In genomic region chr1:112718691-112719418, GRCh38 we compare ENCODE assay signal across 8 cellular contexts. TPM values are rescaled to one million over a fixed set of nuclear protein-coding genes. Genes with fewer than 3 reads are reported as not detected.
A peak's percentile ranks its signal among the peaks of the same experiment; 100 is the strongest.
DNase-seq lines count a peak whose midpoint lies in the region; ATAC-seq and TF ChIP-seq lines count a peak whose summit lies in the region.

No MANE protein-coding gene starts in this region.

- H3F3A ChIP-seq in DOHH2 (ENCODE audit: control insufficient read depth, insufficient read depth): no peaks in the 10 kb centered on the region

- H3K9me3 ChIP-seq in DOHH2 (ENCODE audit: control insufficient read depth, insufficient read depth, low read length) (no peaks in the 10 kb centered on the region), SK-N-MC (ENCODE audit: low read depth, low read length) (no peaks in the 10 kb centered on the region), upper lobe of right lung (no peaks in the 10 kb centered on the region)

- H3K27me3 Mint-ChIP-seq in activated naive CD4-positive, alpha-beta T cell treated with anti-CD3 and anti-CD28 coated beads for 36 hours (ENCODE audit: low read depth): peaks cover 15% of the 10 kb centered on the region
- H3K27me3 Mint-ChIP-seq in glutamatergic neuron (ENCODE audit: unreplicated experiment): peaks cover 10% of the 10 kb centered on the region

- peak overlapping the region; percentile 45 for H3K9ac ChIP-seq in SK-N-MC (ENCODE audit: insufficient read length)

- peaks cover 33% of the 10 kb centered on the region for H3K4me1 ChIP-seq in DOHH2 (ENCODE audit: control insufficient read depth, low read length)
- H3K4me1 ChIP-seq in upper lobe of right lung: peaks cover 23% of the 10 kb centered on the region

- H3K4me3 ChIP-seq in DOHH2 (ENCODE audit: low read length): 0 out of 2 replicates have a peak overlapping the region, but pooled peaks have one; percentile 19
- H3K4me3 ChIP-seq in SK-N-MC: peak overlapping the region; percentile 67
- H3K4me3 ChIP-seq in upper lobe of right lung: no peak overlapping the region

- no peaks in the 10 kb centered on the region for H3K36me3 Mint-ChIP-seq in activated naive CD4-positive, alpha-beta T cell treated with anti-CD3 and anti-CD28 coated beads for 36 hours (ENCODE audit: low read depth)
- no peaks in the 10 kb centered on the region for H3K36me3 Mint-ChIP-seq in glutamatergic neuron (ENCODE audit: unreplicated experiment)

- H4K20me1 ChIP-seq in DOHH2 (ENCODE audit: control insufficient read depth, insufficient read depth, low read depth, low read length): no peaks in the 10 kb centered on the region

- H3K27me3 ChIP-seq in DOHH2 (ENCODE audit: control insufficient read depth, low read length): peaks cover 27% of the 10 kb centered on the region
- H3K27me3 ChIP-seq in upper lobe of right lung: peaks cover 6% of the 10 kb centered on the region

- CTCF ChIA-PET in activated naive CD4-positive, alpha-beta T cell treated with anti-CD3 and anti-CD28 coated beads for 36 hours (lab: Charles Lee): interaction anchor here (0.5 to 9.9 kb wide), 21 partner anchors 9 to 358 kb away, joined by 3 to 303 read pairs (median 3); partner anchors contain the start of gene LRIG2

- peaks cover 35% of the 10 kb centered on the region for H3K4me1 Mint-ChIP-seq in activated naive CD4-positive, alpha-beta T cell treated with anti-CD3 and anti-CD28 coated beads for 36 hours (ENCODE audit: low read depth)
- H3K4me1 Mint-ChIP-seq in glutamatergic neuron (ENCODE audit: low read depth, unreplicated experiment): peaks cover 12% of the 10 kb centered on the region

- H3K9me3 Mint-ChIP-seq in activated naive CD4-positive, alpha-beta T cell treated with anti-CD3 and anti-CD28 coated beads for 36 hours: no peaks in the 10 kb centered on the region
- peaks cover 9% of the 10 kb centered on the region for H3K9me3 Mint-ChIP-seq in glutamatergic neuron (ENCODE audit: unreplicated experiment)

- TF ChIP-seq CTCF in DOHH2 (IDR thresholded peaks at IDR 0.05; ENCODE audit: low read depth, low read length, poor library complexity, severe bottlenecking) (peak; percentile 81), LNCAP (IDR thresholded peaks at IDR 0.05) (peak; percentile 91), glutamatergic neuron (IDR thresholded peaks at IDR 0.05; ENCODE audit: partially characterized antibody, unreplicated experiment) (peak; percentile 82), upper lobe of right lung (IDR thresholded peaks at IDR 0.05) (peak; percentile 87)

- peak overlapping the region; percentile 29 for H3K4me3 Mint-ChIP-seq in activated naive CD4-positive, alpha-beta T cell treated with anti-CD3 and anti-CD28 coated beads for 36 hours
- H3K4me3 Mint-ChIP-seq in glutamatergic neuron (ENCODE audit: unreplicated experiment): no peak overlapping the region

- no peaks in the 10 kb centered on the region for H3K79me2 ChIP-seq in DOHH2 (ENCODE audit: control insufficient read depth, low read length)

- ATAC-seq in upper lobe of right lung: peak; percentile 55
- no peak for ATAC-seq in HG02938 (IDR thresholded peaks at IDR 0.05; ENCODE audit: unreplicated experiment)

- no peak overlapping the region for H3K27ac Mint-ChIP-seq in activated naive CD4-positive, alpha-beta T cell treated with anti-CD3 and anti-CD28 coated beads for 36 hours
- no peak overlapping the region for H3K27ac Mint-ChIP-seq in glutamatergic neuron (ENCODE audit: unreplicated experiment)

- H3K27ac ChIP-seq in DOHH2 (ENCODE audit: low read depth, low read length) (no peak overlapping the region), SK-N-MC (no peak overlapping the region), upper lobe of right lung (no peak overlapping the region)

- H3K36me3 ChIP-seq in DOHH2 (ENCODE audit: control insufficient read depth, low read length): no peaks in the 10 kb centered on the region
- no peaks in the 10 kb centered on the region for H3K36me3 ChIP-seq in SK-N-MC (ENCODE audit: insufficient read depth, low read length)
- H3K36me3 ChIP-seq in upper lobe of right lung: no peaks in the 10 kb centered on the region

- no peaks in the 10 kb centered on the region for H3K9me2 ChIP-seq in DOHH2 (replicated peaks; ENCODE audit: control insufficient read depth, low read length)

- H3K4me2 ChIP-seq in DOHH2 (ENCODE audit: low read length): peak overlapping the region; percentile 41

- intact Hi-C loops in activated naive CD4-positive, alpha-beta T cell treated with anti-CD3 and anti-CD28 coated beads for 36 hours (cut with micrococcal nuclease): loop anchor here (5.0 to 10.0 kb wide), 3 partner anchors 413 to 1093 kb away; partner anchors contain the start of genes MAGI3 and RSBN1
- intact Hi-C loops in posterior cingulate gyrus (cut with DNase I): loop anchor here (2.0 to 10.0 kb wide), 3 partner anchors 163 to 354 kb away; partner anchors contain the start of gene LRIG2
- intact Hi-C loops in upper lobe of right lung (cut with DNase I): no loop called here

- DNase-seq in SK-N-MC (ENCODE audit: low read depth, low spot score) (no peak), glutamatergic neuron (peak; percentile 87), posterior cingulate gyrus (peak; percentile 66 to 97 (median 84)), upper lobe of right lung (peak; percentile 93)
- DNase-seq in activated naive CD4-positive, alpha-beta T cell treated with anti-CD3 and anti-CD28 coated beads for 36 hours: peak; percentile 82

RNA-seq across cellular contexts. Expression of gene PPM1J, which starts 3.7 kb away (rescaled TPM):
- 1 to 10 TPM in 1 of 2 experiments, under 1 TPM in 1; 0.74 to 1.0 TPM for total RNA-seq in activated naive CD4-positive, alpha-beta T cell treated with anti-CD3 and anti-CD28 coated beads for 36 hours
- 0.69 TPM for total RNA-seq in glutamatergic neuron (ENCODE audit: unreplicated experiment)
- 0.32 TPM for total RNA-seq in upper lobe of right lung

RNA-seq across cellular contexts. Expression of gene RHOC, which starts 11.9 kb away (rescaled TPM):
- total RNA-seq in activated naive CD4-positive, alpha-beta T cell treated with anti-CD3 and anti-CD28 coated beads for 36 hours: 10 to 100 TPM; 36.3 to 37.3 TPM
- total RNA-seq in glutamatergic neuron (ENCODE audit: unreplicated experiment) (130 TPM), upper lobe of right lung (150 TPM)

RNA-seq across cellular contexts. Expression of gene MOV10, which starts 44.4 kb away (rescaled TPM):
- 10 to 100 TPM; 46.0 to 48.8 TPM for total RNA-seq in activated naive CD4-positive, alpha-beta T cell treated with anti-CD3 and anti-CD28 coated beads for 36 hours
- total RNA-seq in glutamatergic neuron (ENCODE audit: unreplicated experiment) (5.2 TPM), upper lobe of right lung (62.8 TPM)
